Comparison of ENCODE assay signal across 8 cellular contexts in the genomic region with DNA sequence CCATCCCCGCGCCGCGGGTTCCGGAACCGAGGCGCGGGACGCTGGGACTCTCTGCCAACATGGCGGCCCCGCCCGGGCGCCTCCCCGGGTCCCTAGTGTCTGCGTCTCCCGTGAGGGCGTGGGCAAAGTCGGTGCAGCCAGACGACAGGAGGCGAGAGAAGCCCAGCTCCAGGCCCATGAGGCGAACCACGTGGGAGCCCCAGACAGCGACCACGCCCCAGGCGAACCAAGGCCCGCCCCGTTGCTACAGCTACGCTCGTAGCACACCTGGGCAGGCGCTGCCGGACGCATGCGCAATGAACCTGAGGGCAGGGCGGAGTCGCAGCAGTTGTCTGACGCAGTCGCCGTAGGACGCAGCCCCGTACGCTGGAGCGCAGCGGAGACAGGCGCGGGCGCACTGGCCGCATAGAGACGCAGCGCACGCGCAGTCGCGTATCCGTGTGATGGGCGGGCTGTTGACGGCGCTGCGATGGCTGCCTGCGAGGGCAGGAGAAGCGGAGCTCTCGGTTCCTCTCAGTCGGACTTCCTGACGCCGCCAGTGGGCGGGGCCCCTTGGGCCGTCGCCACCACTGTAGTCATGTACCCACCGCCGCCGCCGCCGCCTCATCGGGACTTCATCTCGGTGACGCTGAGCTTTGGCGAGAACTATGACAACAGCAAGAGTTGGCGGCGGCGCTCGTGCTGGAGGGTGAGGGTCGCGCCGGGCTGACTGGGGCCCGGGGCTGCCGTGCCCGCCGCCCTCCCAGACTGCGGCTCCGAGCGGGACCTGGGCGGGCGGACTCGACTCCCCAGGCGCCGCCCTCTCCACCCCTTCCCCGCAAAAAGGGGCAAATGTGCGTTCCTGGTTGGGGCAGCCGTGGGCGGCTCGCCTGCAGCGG. TPM values are rescaled to one million over a fixed set of nuclear protein-coding genes. Genes with fewer than 3 reads are reported as not detected.
DNase-seq lines count a peak whose midpoint lies in the region; ATAC-seq and TF ChIP-seq lines count a peak whose summit lies in the region.

TSS of gene MAN1B1 (plus strand) at position 455 of the 878 bp plus-strand sequence. CDS start at position 470, 15 bp downstream.

- H3K9me3 ChIP-seq in prostate gland = no peaks in the 10 kb centered on the region

- H3K36me3 ChIP-seq in prostate gland (no peaks in the 10 kb centered on the region), urinary bladder (ENCODE audit: insufficient read depth) (no peaks in the 10 kb centered on the region)

- peak; percentile 88 for ATAC-seq in GM18498 (IDR thresholded peaks at IDR 0.05; ENCODE audit: unreplicated experiment)
- ATAC-seq in HG02938 (IDR thresholded peaks at IDR 0.05; ENCODE audit: unreplicated experiment) = peak; percentile 83
- ATAC-seq in left ventricle myocardium superior = peak; percentile 91

- H3K27me3 ChIP-seq in prostate gland (replicated peaks; ENCODE audit: insufficient read depth) = no peaks in the 10 kb centered on the region

- DNase-seq in NCI-H187 (lab: John Stamatoyannopoulos, UW) = peak; percentile 90 to 96
- DNase-seq in T-helper 2 cell = peak; percentile 98 to 100 (median 100)
- peak; percentile 100 for DNase-seq in left ventricle myocardium superior
- DNase-seq in prostate gland (ENCODE audit: low spot score) = peak; percentile 99

- intact Hi-C loops in left ventricle myocardium superior (cut with micrococcal nuclease) (no loop called here), prostate gland (cut with DNase I) (no loop called here)

- WGBS in prostate gland = under 1% methylated on average over 66 of the region's 101 CpGs
- under 1% methylated on average over 101 of the region's 101 CpGs for WGBS in urinary bladder

- H3K4me1 ChIP-seq in prostate gland (replicated peaks) = peaks cover 8% of the 10 kb centered on the region
- H3K4me1 ChIP-seq in urinary bladder (ENCODE audit: insufficient read depth) = peaks cover 2% of the 10 kb centered on the region

- H3K27ac ChIP-seq in angular gyrus (ENCODE audit: low read depth, low read length) (peak within 1 kb of the TSS; percentile 86), prostate gland (peak within 1 kb of the TSS; percentile 91 to 92), urinary bladder (ENCODE audit: low read depth) (peak within 1 kb of the TSS; percentile 93)

- TF ChIP-seq CTCF in prostate gland (IDR thresholded peaks at IDR 0.05) = peak in 2 of 4 experiments; percentile 25 to 29

- H3K4me3 ChIP-seq in prostate gland = peak within 1 kb of the TSS; percentile 81 to 89
- H3K4me3 ChIP-seq in urinary bladder (ENCODE audit: low read depth, low read length) = peak within 1 kb of the TSS; percentile 68

- peak; percentile 63 for TF ChIP-seq POLR2A in prostate gland (IDR thresholded peaks at IDR 0.05)

RNA-seq across cellular contexts. Expression of gene MAN1B1, which starts in this region (rescaled TPM):
- total RNA-seq in left ventricle myocardium superior = 21.4 TPM
- 100 to 1,000 TPM in 1 of 2 donors, 10 to 100 TPM in 1; 67.4 to 107 TPM for total RNA-seq in prostate gland
- total RNA-seq in urinary bladder = 29.1 TPM
- polyA plus RNA-seq in urinary bladder = 38.5 TPM

Comparison
In these comparisons a context has a peak if more than half of its experiments do, and no peak if none do; other contexts are left out.
1. Peak in every context shown above with its lines: DNase-seq, ATAC-seq, H3K4me3 ChIP-seq and H3K27ac ChIP-seq.